In genomic region chr6:144637535-144637934, GRCh38 we compare ENCODE assay signal across 14 cellular contexts.
"Had no signal": no experiment of that assay in that cellular context is flagged by ENCODE, and none has a peak within 500 bp of the region (broad histone marks: within the 10 kb centered on the region; RNA-seq: fewer than 3 reads in every experiment).

No MANE protein-coding gene starts in this region.

- DNase-seq: activated CD4-positive, alpha-beta T cell treated with anti-CD3 and anti-CD28 coated beads, Interleukin-2, amount 50 U/mL, for 4 hours; activated CD4-positive, CD25-positive, alpha-beta regulatory T cell treated with anti-CD3 and anti-CD28 coated beads, Interleukin-2, amount 50 U/mL, for 72 hours; activated effector memory CD4-positive, alpha-beta T cell treated with anti-CD3 and anti-CD28 coated beads, Interleukin-2, amount 50 U/mL, for 16 hours; activated T-cell treated with anti-CD3 and anti-CD28 coated beads, Interleukin-2, amount 50 U/mL, for 4 hours; amygdala; dermis blood vessel endothelial cell; hippocampal formation; naive B cell; retina; tibial artery had no signal

- H3K36me3 Mint-ChIP-seq: brain had no signal

- H3K36me3 ChIP-seq: tibial artery, vagina had no signal

- H3K4me3 ChIP-seq: skin epidermis, tibial artery, vagina had no signal

- H3K9me3 ChIP-seq: tibial artery, vagina had no signal

- H3K27ac Mint-ChIP-seq: activated naive CD8-positive, alpha-beta T cell; brain; naive B cell had no signal

- H3K27me3 Mint-ChIP-seq: activated naive CD8-positive, alpha-beta T cell; brain; naive B cell had no signal

- H3K27me3 ChIP-seq: tibial artery, vagina had no signal

- H3K27ac ChIP-seq: skin epidermis, tibial artery, vagina had no signal

- ATAC-seq: activated T-cell treated with anti-CD3 and anti-CD28 coated beads, Interleukin-2, amount 50 U/mL, for 4 hours had no signal

- H3K9me3 Mint-ChIP-seq: activated T-cell treated with anti-CD3 and anti-CD28 coated beads, Interleukin-2, amount 50 U/mL, for 4 hours; brain; naive B cell had no signal

- H3K4me1 Mint-ChIP-seq: brain had no signal

- H3K4me3 Mint-ChIP-seq: activated naive CD8-positive, alpha-beta T cell; activated T-cell treated with anti-CD3 and anti-CD28 coated beads, Interleukin-2, amount 50 U/mL, for 4 hours; brain; naive B cell had no signal

- H3K4me1 ChIP-seq: tibial artery, vagina had no signal
